In genomic region chr9:121972501-121972981, GRCh38 we compare ENCODE assay signal across 8 cellular contexts.
DNase-seq lines count a peak whose midpoint lies in the region; ATAC-seq and TF ChIP-seq lines count a peak whose summit lies in the region.

No MANE protein-coding gene starts in this region.

- no peak overlapping the region for H2AFZ ChIP-seq in SU-DHL-6 (ENCODE audit: low read depth, low read length, severe bottlenecking)

- H3K9ac ChIP-seq in SU-DHL-6 (ENCODE audit: low read length) (no peak overlapping the region), mucosa of rectum (ENCODE audit: low read depth in 1 of 2, low read length in 2 of 2) (no peak overlapping the region)

- H3K36me3 ChIP-seq in SU-DHL-6 (ENCODE audit: low read length): no peaks in the 10 kb centered on the region; the same call in 1 of the 2 replicates
- no peaks in the 10 kb centered on the region for H3K36me3 ChIP-seq in mucosa of rectum (ENCODE audit: control insufficient read depth in 2 of 2, insufficient read depth in 2 of 2, low read length in 2 of 2)
- no peaks in the 10 kb centered on the region for H3K36me3 ChIP-seq in H7 (replicated peaks; ENCODE audit: control insufficient read depth, insufficient read depth, low read length)

- H3K27me3 ChIP-seq in SU-DHL-6 (ENCODE audit: low read length) (no peaks in the 10 kb centered on the region), mucosa of rectum (ENCODE audit: control insufficient read depth in 2 of 2, insufficient read depth in 2 of 2, low read length in 2 of 2) (no peaks in the 10 kb centered on the region), H7 (ENCODE audit: control insufficient read depth, insufficient read depth, low read length) (no peaks in the 10 kb centered on the region)

- intact Hi-C loops in CD14-positive monocyte (cut with micrococcal nuclease): no loop called here

- H3K27ac ChIP-seq in SU-DHL-6 (ENCODE audit: low read depth, low read length): peak overlapping the region; percentile 59
- peak overlapping the region; percentile 71 to 77 for H3K27ac ChIP-seq in mucosa of rectum (ENCODE audit: low read depth in 2 of 2, low read length in 2 of 2)

- H3K4me1 ChIP-seq in mucosa of rectum (ENCODE audit: control insufficient read depth in 2 of 2, insufficient read depth in 2 of 2, low read length in 2 of 2): peaks cover 12 to 26% of the 10 kb centered on the region in 2 donors

- H3K9me2 ChIP-seq in SU-DHL-6 (replicated peaks; ENCODE audit: insufficient read depth, low read length): no peaks in the 10 kb centered on the region

- no peaks in the 10 kb centered on the region for H3K79me2 ChIP-seq in SU-DHL-6 (ENCODE audit: insufficient read depth, low read length)

- no peaks in the 10 kb centered on the region for H3K9me3 ChIP-seq in SU-DHL-6 (ENCODE audit: insufficient read depth, low read length)
- H3K9me3 ChIP-seq in mucosa of rectum (ENCODE audit: control insufficient read depth in 2 of 2, low read length in 2 of 2): no peaks in the 10 kb centered on the region

- TF ChIP-seq CTCF in SU-DHL-6 (IDR thresholded peaks at IDR 0.05; ENCODE audit: insufficient read depth, low read length, poor library complexity, severe bottlenecking) (no peak), CD14-positive monocyte (IDR thresholded peaks at IDR 0.05) (no peak)

- no peaks in the 10 kb centered on the region for H4K20me1 ChIP-seq in SU-DHL-6 (ENCODE audit: low read depth, low read length)

- peaks cover 0 to 2% (median 0%) of the 10 kb centered on the region in 3 donors for H3K27me3 Mint-ChIP-seq in CD14-positive monocyte (ENCODE audit: low read depth in 3 of 3)

- DNase-seq in activated CD4-positive, alpha-beta T cell treated with anti-CD3 and anti-CD28 coated beads for 48 hours: no peak
- no peak for DNase-seq in H7
- DNase-seq in CD14-positive monocyte (ENCODE audit: low spot score): no peak

- H3K4me1 Mint-ChIP-seq in CD14-positive monocyte: no peaks in the 10 kb centered on the region

- no peaks in the 10 kb centered on the region for H3K36me3 Mint-ChIP-seq in CD14-positive monocyte

- peaks cover 11% of the 10 kb centered on the region for H3F3A ChIP-seq in SU-DHL-6 (ENCODE audit: insufficient read depth)

- ATAC-seq in GM18502 (IDR thresholded peaks at IDR 0.05; ENCODE audit: poor library complexity, unreplicated experiment): peak; percentile 65
- peak; percentile 61 for ATAC-seq in HG03025 (IDR thresholded peaks at IDR 0.05; ENCODE audit: low FRiP score, unreplicated experiment)
- no peak for ATAC-seq in HG02623 (IDR thresholded peaks at IDR 0.05; ENCODE audit: unreplicated experiment)

- no peak overlapping the region for H3K27ac Mint-ChIP-seq in CD14-positive monocyte

- no peak overlapping the region for H3K4me3 Mint-ChIP-seq in CD14-positive monocyte

- H3K4me3 ChIP-seq in SU-DHL-6 (ENCODE audit: insufficient read depth, low read length, poor library complexity, severe bottlenecking): no peak overlapping the region
- H3K4me3 ChIP-seq in mucosa of rectum (ENCODE audit: low read length in 2 of 2): peak overlapping the region in 1 of 2 donors; percentile 28
- H3K4me3 ChIP-seq in H7 (ENCODE audit: insufficient read depth, low read depth, low read length): no peak overlapping the region

- H3K9me3 Mint-ChIP-seq in CD14-positive monocyte: peaks cover 0 to 2% (median 0%) of the 10 kb centered on the region in 7 donors

- peak overlapping the region; percentile 35 for H3K4me2 ChIP-seq in SU-DHL-6 (ENCODE audit: low read depth, low read length, poor library complexity, severe bottlenecking)
